In the genomic region with DNA sequence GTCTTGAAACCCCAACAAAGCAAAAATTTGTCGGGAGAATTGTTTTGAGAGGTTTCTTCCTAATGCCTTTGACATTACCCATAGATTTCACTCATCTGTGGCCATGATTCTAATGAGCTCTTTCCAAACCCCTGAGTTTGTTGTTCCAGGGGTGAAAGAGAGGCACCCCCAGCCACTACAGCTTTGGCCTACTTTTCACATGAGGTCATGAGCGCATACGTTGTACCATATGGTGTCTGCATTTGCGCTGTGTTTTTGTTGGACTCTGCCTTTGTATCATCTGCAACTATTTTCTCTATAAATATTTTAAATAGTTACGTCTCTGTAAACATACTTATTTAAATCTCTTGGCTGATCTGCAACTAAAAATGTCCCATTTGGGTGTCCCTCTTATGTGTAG, we compare ENCODE assay signal across 22 cellular contexts.
DNase-seq lines count a peak whose midpoint lies in the region; ATAC-seq and TF ChIP-seq lines count a peak whose summit lies in the region.
"Had no signal": no experiment of that assay in that cellular context is flagged by ENCODE, and none has a peak within 500 bp of the region (broad histone marks: within the 10 kb centered on the region; RNA-seq: fewer than 3 reads in every experiment).

No MANE protein-coding gene starts in this region.

- H2AFZ ChIP-seq in fibroblast of lung (ENCODE audit: low read length): no peak overlapping the region
- H2AFZ ChIP-seq: GM23338 had no signal

- H3K4me1 Mint-ChIP-seq in endothelial cell (ENCODE audit: unreplicated experiment): peaks cover 3% of the 10 kb centered on the region
- H3K4me1 Mint-ChIP-seq in activated CD8-positive, alpha-beta T cell treated with anti-CD3 and anti-CD28 coated beads, Interleukin-2, amount 10 ng/mL, durations not matched to agents 7 days and 5 days (ENCODE audit: low read depth): no peaks in the 10 kb centered on the region
- H3K4me1 Mint-ChIP-seq: CD4-positive, CD25-positive, alpha-beta regulatory T cell; CD8-positive, alpha-beta memory T cell had no signal

- H3K4me3 Mint-ChIP-seq in endothelial cell (ENCODE audit: unreplicated experiment): no peak overlapping the region
- H3K4me3 Mint-ChIP-seq in activated CD8-positive, alpha-beta T cell treated with anti-CD3 and anti-CD28 coated beads, Interleukin-2, amount 10 ng/mL, durations not matched to agents 7 days and 5 days: no peak overlapping the region
- H3K4me3 Mint-ChIP-seq: CD4-positive, CD25-positive, alpha-beta regulatory T cell; CD8-positive, alpha-beta memory T cell; GM23338; HFFc6 had no signal

- H3K27me3 ChIP-seq in fibroblast of lung (ENCODE audit: control insufficient read depth, insufficient read depth, low read length) (no peaks in the 10 kb centered on the region), HAP-1 (ENCODE audit: low read depth) (no peaks in the 10 kb centered on the region)
- H3K27me3 ChIP-seq: BE2C had no signal

- H3K27me3 Mint-ChIP-seq in endothelial cell (ENCODE audit: unreplicated experiment): no peaks in the 10 kb centered on the region
- H3K27me3 Mint-ChIP-seq in activated CD8-positive, alpha-beta T cell treated with anti-CD3 and anti-CD28 coated beads, Interleukin-2, amount 10 ng/mL, durations not matched to agents 7 days and 5 days (ENCODE audit: low read depth): no peaks in the 10 kb centered on the region
- H3K27me3 Mint-ChIP-seq: CD4-positive, CD25-positive, alpha-beta regulatory T cell; CD8-positive, alpha-beta memory T cell had no signal

- H3K9ac ChIP-seq in fibroblast of lung (ENCODE audit: insufficient read depth, low read length): no peak overlapping the region

- H3K79me2 ChIP-seq in fibroblast of lung (ENCODE audit: control insufficient read depth, insufficient read depth, low read length): no peaks in the 10 kb centered on the region

- no peak overlapping the region for H3K4me2 ChIP-seq in fibroblast of lung (ENCODE audit: extremely low read depth, insufficient read depth, low read length)
- H3K4me2 ChIP-seq: GM23338 had no signal

- H3K36me3 ChIP-seq in fibroblast of lung (ENCODE audit: control insufficient read depth, insufficient read depth, low read length): no peaks in the 10 kb centered on the region
- no peaks in the 10 kb centered on the region for H3K36me3 ChIP-seq in HAP-1 (replicated peaks)
- H3K36me3 ChIP-seq: BE2C had no signal

- H3K9me3 ChIP-seq in fibroblast of lung (ENCODE audit: control insufficient read depth, insufficient read depth, low read depth, low read length) (no peaks in the 10 kb centered on the region), HAP-1 (no peaks in the 10 kb centered on the region)
- H3K9me3 ChIP-seq: BE2C had no signal

- no peaks in the 10 kb centered on the region for H3K9me3 Mint-ChIP-seq in endothelial cell (ENCODE audit: unreplicated experiment)
- no peaks in the 10 kb centered on the region for H3K9me3 Mint-ChIP-seq in activated CD8-positive, alpha-beta T cell treated with anti-CD3 and anti-CD28 coated beads, Interleukin-2, amount 10 ng/mL, durations not matched to agents 7 days and 5 days (ENCODE audit: insufficient read depth)
- H3K9me3 Mint-ChIP-seq: CD8-positive, alpha-beta memory T cell; GM23338; HFFc6 had no signal

- no peaks in the 10 kb centered on the region for H4K20me1 ChIP-seq in fibroblast of lung (ENCODE audit: control insufficient read depth, extremely low read depth, insufficient read depth, low read length)

- CTCF ChIA-PET in AG04449 (lab: Yijun Ruan, JAX): no interaction called here
- CTCF ChIA-PET in activated CD8-positive, alpha-beta T cell treated with anti-CD3 and anti-CD28 coated beads, Interleukin-2, amount 10 ng/mL, durations not matched to agents 7 days and 5 days (lab: Charles Lee): no interaction called here

- H3K4me3 ChIP-seq in AG04449 (ENCODE audit: low read depth, low read length) (no peak overlapping the region), fibroblast of lung (replicated peaks in 1 of 4; ENCODE audit: control extremely low read depth in 1 of 4, insufficient read depth in 1 of 4, low read depth in 3 of 4, low read length in 4 of 4) (no peak overlapping the region), HAP-1 (no peak overlapping the region)
- H3K4me3 ChIP-seq: GM12878, GM23338 had no signal

- no peak for ATAC-seq in activated CD8-positive, alpha-beta T cell treated with anti-CD3 and anti-CD28 coated beads, Interleukin-2, amount 10 ng/mL, durations not matched to agents 7 days and 5 days
- ATAC-seq: GM12878, GM23338, HCT116, HepG2 had no signal

- DNase-seq in AG04449 (ENCODE audit: low read depth, low spot score): peak; percentile 80
- peak; percentile 14 for DNase-seq in EL
- DNase-seq in astrocyte of the hippocampus (ENCODE audit: low read depth, low spot score): peak; percentile 22
- peak; percentile 6 to 21 for DNase-seq in fibroblast of lung (ENCODE audit: low read depth in 2 of 2)
- no peak for DNase-seq in NCI-H69 (lab: John Stamatoyannopoulos, UW)
- no peak for DNase-seq in endothelial cell (ENCODE audit: low spot score)
- no peak for DNase-seq in activated CD8-positive, alpha-beta T cell treated with anti-CD3 and anti-CD28 coated beads, Interleukin-2, amount 10 ng/mL, durations not matched to agents 7 days and 5 days
- DNase-seq in HAP-1 (ENCODE audit: low spot score in 2 of 2): no peak
- DNase-seq: 8988T; BE2C; C1 segment of cervical spinal cord; CD4-positive, CD25-positive, alpha-beta regulatory T cell; CD8-positive, alpha-beta memory T cell; COR-L47; DMS153; DMS79; HFFc6; KG1 had no signal

- POLR2A ChIA-PET in AG04449 (lab: Yijun Ruan, JAX): interaction anchor here (0.5 to 0.7 kb wide), 2 partner anchors 37 to 393 kb away, joined by 3 read pairs; no protein-coding TSS in a partner anchor
- POLR2A ChIA-PET in activated CD8-positive, alpha-beta T cell treated with anti-CD3 and anti-CD28 coated beads, Interleukin-2, amount 10 ng/mL, durations not matched to agents 7 days and 5 days (lab: Charles Lee): no interaction called here

- no peaks in the 10 kb centered on the region for H3K36me3 Mint-ChIP-seq in endothelial cell (ENCODE audit: low read depth, unreplicated experiment)
- no peaks in the 10 kb centered on the region for H3K36me3 Mint-ChIP-seq in activated CD8-positive, alpha-beta T cell treated with anti-CD3 and anti-CD28 coated beads, Interleukin-2, amount 10 ng/mL, durations not matched to agents 7 days and 5 days (ENCODE audit: low read depth)
- H3K36me3 Mint-ChIP-seq: CD4-positive, CD25-positive, alpha-beta regulatory T cell; CD8-positive, alpha-beta memory T cell had no signal

- H3K4me1 ChIP-seq in fibroblast of lung (ENCODE audit: control insufficient read depth, extremely low read depth, insufficient read depth, low read length) (no peaks in the 10 kb centered on the region), HAP-1 (peaks cover 3% of the 10 kb centered on the region)
- H3K4me1 ChIP-seq: BE2C had no signal

- in situ Hi-C loops in HAP-1 (cut with MboI; ENCODE audit: low sequenced_read_pairs): no loop called here

- no peak overlapping the region for H3K27ac Mint-ChIP-seq in endothelial cell (ENCODE audit: unreplicated experiment)
- no peak overlapping the region for H3K27ac Mint-ChIP-seq in activated CD8-positive, alpha-beta T cell treated with anti-CD3 and anti-CD28 coated beads, Interleukin-2, amount 10 ng/mL, durations not matched to agents 7 days and 5 days
- H3K27ac Mint-ChIP-seq: CD4-positive, CD25-positive, alpha-beta regulatory T cell; CD8-positive, alpha-beta memory T cell; GM23338; HFFc6 had no signal

- no peak overlapping the region for H3K27ac ChIP-seq in fibroblast of lung (ENCODE audit: insufficient read depth, low read length)

- TF ChIP-seq CTCF in AG04449 (IDR thresholded peaks at IDR 0.05; ENCODE audit: insufficient read depth, low read length, missing control alignments) (no peak), fibroblast of lung (conservative IDR thresholded peaks at IDR 0.05 in 1 of 2, IDR thresholded peaks at IDR 0.05 in 1 of 2; ENCODE audit: low read depth in 1 of 2, low read length in 2 of 2) (no peak), endothelial cell (IDR thresholded peaks at IDR 0.05; ENCODE audit: unreplicated experiment) (no peak)

Comparison
In these comparisons a context has a peak if more than half of its experiments do, and no peak if none do; other contexts are left out.
1. DNase-seq: peak in AG04449 (single experiment), EL (single experiment), astrocyte of the hippocampus (single experiment) and fibroblast of lung (2 of 2); none in NCI-H69 (single experiment), endothelial cell (single experiment), activated CD8-positive, alpha-beta T cell treated with anti-CD3 and anti-CD28 coated beads, Interleukin-2, amount 10 ng/mL, durations not matched to agents 7 days and 5 days (single experiment) and HAP-1 (0 of 2).